Comparison of ENCODE assay signal across 19 cellular contexts in the genomic region with DNA sequence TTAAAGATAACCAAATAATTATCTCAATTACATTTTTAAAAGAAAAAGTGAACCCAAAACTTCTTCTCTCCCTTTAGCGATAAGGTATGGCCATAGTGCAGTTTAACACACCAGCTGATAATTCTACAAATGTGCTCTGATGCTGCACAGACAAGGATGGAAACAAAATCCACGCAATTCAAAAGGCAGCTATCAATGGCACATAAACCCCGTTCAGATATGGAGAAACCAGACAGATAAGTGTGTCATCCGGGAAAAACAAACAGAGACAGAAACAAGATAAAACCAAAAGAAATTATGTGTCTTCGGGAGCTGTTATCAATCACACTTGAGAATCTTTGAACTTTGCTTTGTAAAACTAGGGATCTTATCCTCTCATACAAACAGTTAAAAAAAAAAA.
DNase-seq lines count a peak whose midpoint lies in the region; ATAC-seq and TF ChIP-seq lines count a peak whose summit lies in the region.
"Had no signal": no experiment of that assay in that cellular context is flagged by ENCODE, and none has a peak within 500 bp of the region (broad histone marks: within the 10 kb centered on the region; RNA-seq: fewer than 3 reads in every experiment).

No MANE protein-coding gene starts in this region.

- no peak overlapping the region for H3K9ac ChIP-seq in HUES64 (ENCODE audit: low read depth, low read length)
- H3K9ac ChIP-seq in neural progenitor cell, result no peak overlapping the region

- H3K27me3 Mint-ChIP-seq in Caco-2 (ENCODE audit: insufficient read depth, unreplicated experiment) (no peaks in the 10 kb centered on the region), neural progenitor cell (ENCODE audit: insufficient read depth, low read depth) (peaks cover 4% of the 10 kb centered on the region)

- CTCF ChIA-PET in Caco-2 (lab: Charles Lee), result interaction anchor here (0.9 to 2.0 kb wide), 5 partner anchors 8 to 95 kb away, joined by 3 to 18 read pairs (median 3); a partner anchor contains a TSS

- H3K9me3 Mint-ChIP-seq in Caco-2 (ENCODE audit: unreplicated experiment), result no peaks in the 10 kb centered on the region
- no peaks in the 10 kb centered on the region for H3K9me3 Mint-ChIP-seq in neural progenitor cell

- intact Hi-C loops in Caco-2 (cut with micrococcal nuclease; ENCODE audit: unreplicated experiment), result loop anchor here (1.0 to 10.0 kb wide), 6 partner anchors 26 to 296 kb away; no protein-coding TSS in a partner anchor

- TF ChIP-seq CTCF in Caco-2 (IDR thresholded peaks at IDR 0.05; ENCODE audit: insufficient read depth in 1 of 2, low read depth in 1 of 2, low read length in 1 of 2, severe bottlenecking in 1 of 2, unreplicated experiment in 1 of 2), result no peak
- TF ChIP-seq CTCF in fibroblast of villous mesenchyme (IDR thresholded peaks at IDR 0.05; ENCODE audit: insufficient read depth, low read depth, low read length), result no peak
- TF ChIP-seq CTCF in neural progenitor cell (IDR thresholded peaks at IDR 0.05), result no peak

- DNase-seq in Caco-2 (peak; percentile 66 to 67), fibroblast of villous mesenchyme (ENCODE audit: low read depth) (peak; percentile 73), neural progenitor cell (ENCODE audit: low spot score) (no peak), globus pallidus (ENCODE audit: low spot score) (no peak), G401 (ENCODE audit: low spot score) (no peak)
- DNase-seq: CD4-positive, CD25-positive, alpha-beta regulatory T cell; COR-L47; DMS153; GF-D8; NCI-H1092 treated with DMSO at 0.1 percent for 48 hours; NCI-H2081; NCI-H774; SHP77 had no signal

- H3K4me1 Mint-ChIP-seq in Caco-2 (ENCODE audit: low read depth, unreplicated experiment) (peaks cover 46% of the 10 kb centered on the region), neural progenitor cell (peaks cover 82% of the 10 kb centered on the region)
- H3K4me1 Mint-ChIP-seq: B cell; CD4-positive, CD25-positive, alpha-beta regulatory T cell had no signal

- H3K27ac Mint-ChIP-seq in Caco-2 (ENCODE audit: unreplicated experiment), result peak overlapping the region; percentile 82
- peak overlapping the region; percentile 80 for H3K27ac Mint-ChIP-seq in neural progenitor cell
- H3K27ac Mint-ChIP-seq: B cell; CD4-positive, CD25-positive, alpha-beta regulatory T cell had no signal

- H2AFZ ChIP-seq in neural progenitor cell (replicated peaks), result no peak overlapping the region

- POLR2A ChIA-PET in Caco-2 (lab: Charles Lee), result interaction anchor here (0.6 to 0.9 kb wide), 4 partner anchors 9 to 296 kb away, joined by 3 to 4 read pairs (median 4); no protein-coding TSS in a partner anchor

- no TSS peak for BruUV-seq in Caco-2 (replicated peaks; lab: Mats Ljungman, UMichigan)

- H3K27me3 ChIP-seq in Caco-2 (replicated peaks; ENCODE audit: control insufficient read depth, insufficient read depth, low read length) (no peaks in the 10 kb centered on the region), HUES64 (ENCODE audit: insufficient read depth, low read length) (no peaks in the 10 kb centered on the region), neural progenitor cell (no peaks in the 10 kb centered on the region)

- H3K27ac ChIP-seq in HUES64 (ENCODE audit: low read depth, low read length) (peak overlapping the region; percentile 74; the same call in 1 of the 2 replicates), neural progenitor cell (no peak overlapping the region)
- H3K27ac ChIP-seq: SK-N-MC had no signal

- 85% methylated on average over 5 of the region's 5 CpGs for WGBS in HUES64

- H3K4me2 ChIP-seq in neural progenitor cell, result no peak overlapping the region

- H3K36me3 ChIP-seq in Caco-2 (ENCODE audit: control insufficient read depth, insufficient read depth, low read length) (no peaks in the 10 kb centered on the region), HUES64 (ENCODE audit: insufficient read depth, low read length) (no peaks in the 10 kb centered on the region), neural progenitor cell (no peaks in the 10 kb centered on the region)
- H3K36me3 ChIP-seq: HAP-1 had no signal

- H3K4me3 Mint-ChIP-seq in Caco-2 (ENCODE audit: unreplicated experiment) (peak overlapping the region; percentile 62), neural progenitor cell (no peak overlapping the region)
- H3K4me3 Mint-ChIP-seq: B cell; CD4-positive, CD25-positive, alpha-beta regulatory T cell had no signal

- H4K20me1 ChIP-seq in neural progenitor cell (ENCODE audit: low read depth), result peaks cover 5% of the 10 kb centered on the region

- ATAC-seq in HG03571 (IDR thresholded peaks at IDR 0.05; ENCODE audit: unreplicated experiment), result no peak
- ATAC-seq: K562 had no signal

- in situ Hi-C loops in G401 (cut with HindIII; ENCODE audit: low sequenced_read_pairs), result no loop called here

- H3K4me3 ChIP-seq in Caco-2 (ENCODE audit: low read depth, low read length) (no peak overlapping the region), HUES64 (ENCODE audit: low read length) (no peak overlapping the region), fibroblast of villous mesenchyme (ENCODE audit: low read depth, low read length) (no peak overlapping the region), neural progenitor cell (no peak overlapping the region)
- H3K4me3 ChIP-seq: HAP-1, K562, SK-N-MC had no signal

- H3K36me3 Mint-ChIP-seq in Caco-2 (ENCODE audit: insufficient read depth, unreplicated experiment) (peaks cover 6% of the 10 kb centered on the region), neural progenitor cell (no peaks in the 10 kb centered on the region)
- H3K36me3 Mint-ChIP-seq: CD4-positive, CD25-positive, alpha-beta regulatory T cell had no signal

- H3F3A ChIP-seq in neural progenitor cell (ENCODE audit: low read depth), result peaks cover 11% of the 10 kb centered on the region

- H3K79me2 ChIP-seq in neural progenitor cell (ENCODE audit: low read depth), result no peaks in the 10 kb centered on the region

- H3K9me3 ChIP-seq in Caco-2 (no peaks in the 10 kb centered on the region), HUES64 (ENCODE audit: insufficient read depth, low read depth, low read length) (no peaks in the 10 kb centered on the region), neural progenitor cell (ENCODE audit: low read depth) (no peaks in the 10 kb centered on the region)
- H3K9me3 ChIP-seq: HAP-1 had no signal

- H3K4me1 ChIP-seq in Caco-2, result peaks cover 61% of the 10 kb centered on the region
- peaks cover 82% of the 10 kb centered on the region for H3K4me1 ChIP-seq in HUES64 (ENCODE audit: insufficient read depth, low read length)
- H3K4me1 ChIP-seq in neural progenitor cell, result peaks cover 46% of the 10 kb centered on the region

Comparison
In these comparisons a context has a peak if more than half of its experiments do, and no peak if none do; other contexts are left out.
1. DNase-seq: peak in Caco-2 (2 of 2) and fibroblast of villous mesenchyme (single experiment); none in neural progenitor cell (single experiment), globus pallidus (single experiment) and G401 (single experiment).